In the genomic region with DNA sequence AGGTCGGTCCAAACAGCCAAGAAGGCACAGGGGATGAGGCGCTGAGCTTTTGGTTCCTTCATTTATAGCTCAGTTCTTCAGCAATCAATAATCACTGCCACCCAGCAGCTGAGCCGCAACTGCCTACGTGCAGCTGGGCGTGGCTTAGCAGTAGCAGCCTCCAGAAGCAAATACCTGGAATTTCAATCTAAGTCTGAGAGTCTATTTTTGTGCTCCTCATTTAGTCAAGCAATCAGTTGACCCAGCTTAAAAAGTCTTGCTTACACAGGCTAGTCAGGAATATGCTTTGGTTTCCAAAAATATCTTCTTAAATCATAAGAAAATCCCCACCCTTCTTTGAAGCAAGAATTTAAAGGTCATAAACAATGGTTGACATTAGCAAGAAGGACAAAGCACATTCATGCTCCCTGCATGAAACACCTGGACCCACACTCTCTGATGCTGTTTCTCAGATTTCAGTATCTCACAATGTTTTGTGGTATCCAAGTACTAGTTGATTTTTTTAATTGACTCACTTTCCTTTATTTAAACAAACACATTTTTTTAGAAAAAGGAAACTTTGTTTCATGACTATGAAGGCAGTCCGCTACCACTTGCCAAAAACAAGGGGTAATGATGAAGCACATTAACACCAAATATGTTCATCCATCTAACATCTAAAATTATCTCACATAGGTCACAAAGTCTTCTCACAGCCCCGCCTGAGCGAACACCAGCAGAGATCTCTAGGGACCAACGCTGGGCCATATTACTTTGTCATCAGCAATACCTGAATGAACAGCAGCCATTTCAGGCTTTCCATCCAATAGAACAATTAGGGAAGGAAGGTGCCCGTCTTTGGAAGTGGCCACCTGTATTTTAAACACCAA, we compare ENCODE assay signal across 9 cellular contexts.
DNase-seq lines count a peak whose midpoint lies in the region; ATAC-seq and TF ChIP-seq lines count a peak whose summit lies in the region.
"Had no signal": no experiment of that assay in that cellular context is flagged by ENCODE, and none has a peak within 500 bp of the region (broad histone marks: within the 10 kb centered on the region; RNA-seq: fewer than 3 reads in every experiment).

No MANE protein-coding gene starts in this region.

- no peaks in the 10 kb centered on the region for H3K9me3 ChIP-seq in MM.1S (replicated peaks; ENCODE audit: insufficient read depth, low read length)

- no peaks in the 10 kb centered on the region for H3K27me3 Mint-ChIP-seq in brain
- H3K27me3 Mint-ChIP-seq in chondrocyte (ENCODE audit: low read depth) = no peaks in the 10 kb centered on the region

- H3K4me3 ChIP-seq in retinal pigment epithelial cell (ENCODE audit: low read length) = no peak overlapping the region
- H3K4me3 ChIP-seq in MM.1S (ENCODE audit: low read length) = no peak overlapping the region
- H3K4me3 ChIP-seq: skin epidermis had no signal

- H3K9me2 ChIP-seq in MM.1S (replicated peaks; ENCODE audit: insufficient read depth, low read length) = no peaks in the 10 kb centered on the region

- no peak overlapping the region for H2AFZ ChIP-seq in MM.1S (ENCODE audit: low read length)

- H3K27ac Mint-ChIP-seq in brain (peak overlapping the region in 3 of 5 experiments; percentile 70 to 90 (median 87)), chondrocyte (ENCODE audit: unreplicated experiment) (no peak overlapping the region)

- H3K4me1 Mint-ChIP-seq in brain = peaks cover 68% of the 10 kb centered on the region
- peaks cover 46% of the 10 kb centered on the region for H3K4me1 Mint-ChIP-seq in chondrocyte (ENCODE audit: low read depth)

- ATAC-seq in GM18867 (IDR thresholded peaks at IDR 0.05; ENCODE audit: unreplicated experiment) (peak; percentile 30), HG02870 (IDR thresholded peaks at IDR 0.05; ENCODE audit: unreplicated experiment) (peak; percentile 36)

- no peaks in the 10 kb centered on the region for H3K36me3 ChIP-seq in MM.1S (replicated peaks; ENCODE audit: insufficient read depth, low read length)

- H3K27me3 ChIP-seq in MM.1S (replicated peaks; ENCODE audit: insufficient read depth, low read length) = no peaks in the 10 kb centered on the region

- no peaks in the 10 kb centered on the region for H3F3A ChIP-seq in MM.1S (ENCODE audit: insufficient read depth, low read length)

- H3K4me1 ChIP-seq in MM.1S (ENCODE audit: low read length) = no peaks in the 10 kb centered on the region

- no peaks in the 10 kb centered on the region for H4K20me1 ChIP-seq in MM.1S (ENCODE audit: insufficient read depth, low read length)

- H3K36me3 Mint-ChIP-seq in brain (peaks cover 7% of the 10 kb centered on the region), chondrocyte (ENCODE audit: low read depth) (peaks cover 18% of the 10 kb centered on the region)

- H3K9ac ChIP-seq in MM.1S (ENCODE audit: low read length) = no peak overlapping the region

- H3K9me3 Mint-ChIP-seq in brain = no peaks in the 10 kb centered on the region
- no peaks in the 10 kb centered on the region for H3K9me3 Mint-ChIP-seq in chondrocyte (ENCODE audit: low read depth)

- peak; percentile 84 for DNase-seq in retinal pigment epithelial cell (ENCODE audit: low read depth)
- no peak for DNase-seq in DMS 273 (lab: John Stamatoyannopoulos, UW; ENCODE audit: unreplicated experiment)
- DNase-seq in NCI-H345 treated with DMSO at 0.1 percent for 48 hours (lab: John Stamatoyannopoulos, UW; ENCODE audit: unreplicated experiment) = no peak
- DNase-seq in chondrocyte (ENCODE audit: low spot score) = no peak
- no peak for DNase-seq in MM.1S

- H3K4me3 Mint-ChIP-seq in brain (no peak overlapping the region), chondrocyte (ENCODE audit: unreplicated experiment) (no peak overlapping the region)

- no peak overlapping the region for H3K4me2 ChIP-seq in MM.1S (ENCODE audit: low read depth, low read length)

- no peak overlapping the region for H3K27ac ChIP-seq in MM.1S (ENCODE audit: low read length)

- TF ChIP-seq CTCF in brain (conservative IDR thresholded peaks at IDR 0.05) (no peak), retinal pigment epithelial cell (conservative IDR thresholded peaks at IDR 0.05; ENCODE audit: low read depth, low read length) (no peak), chondrocyte (IDR thresholded peaks at IDR 0.05) (no peak), MM.1S (IDR thresholded peaks at IDR 0.05; ENCODE audit: low read length) (no peak)

- H3K79me2 ChIP-seq in MM.1S (ENCODE audit: low read length) = no peaks in the 10 kb centered on the region
